1 cellular context compared by ENCODE assay signal in genomic region chrX:55210931-55211677, GRCh38.
TF ChIP-seq lines count a peak whose summit lies in the region.

No MANE protein-coding gene starts in this region.

TF ChIP-seq in SK-N-SH treated with all-trans-retinoic acid at 6 μM for 48 hours, 23 proteins besides CTCF, POLR2A, EP300 and RAD21 (continued from another document):
- no peak for TF ChIP-seq ARNTL (CRISPR knock-in tag; IDR thresholded peaks at IDR 0.05; ENCODE audit: borderline replicate concordance, low read depth)
- no peak for TF ChIP-seq ISL1 (CRISPR knock-in tag; IDR thresholded peaks at IDR 0.05)
